Comparison of ENCODE assay signal across 8 cellular contexts in genomic region chr12:44812062-44812461, GRCh38.
DNase-seq lines count a peak whose midpoint lies in the region; ATAC-seq, FAIRE-seq and TF ChIP-seq lines count a peak whose summit lies in the region.

No MANE protein-coding gene starts in this region.

- FAIRE-seq in GM18507 (lab: Jason Lieb, UNC), result peak; percentile 68

- peak; percentile 24 for TF ChIP-seq CTCF in C4-2B (conservative IDR thresholded peaks at IDR 0.05)
- peak; percentile 11 for TF ChIP-seq CTCF in NB4 (IDR thresholded peaks at IDR 0.05; ENCODE audit: low read depth, low read length)
- TF ChIP-seq CTCF in left ventricle myocardium inferior (IDR thresholded peaks at IDR 0.05; ENCODE audit: borderline replicate concordance), result no peak

- no peaks in the 10 kb centered on the region for H3K9me3 ChIP-seq in left ventricle myocardium inferior (replicated peaks)

- no peaks in the 10 kb centered on the region for H3K9me3 Mint-ChIP-seq in central memory CD8-positive, alpha-beta T cell

- no peak overlapping the region for H3K4me3 Mint-ChIP-seq in central memory CD8-positive, alpha-beta T cell

- H3K4me1 Mint-ChIP-seq in central memory CD8-positive, alpha-beta T cell, result peaks cover 46% of the 10 kb centered on the region

- peak; percentile 80 for ATAC-seq in central memory CD8-positive, alpha-beta T cell (replicated peaks; ENCODE audit: extremely low read depth, poor library complexity, severe bottlenecking)
- ATAC-seq in GM21423 (IDR thresholded peaks at IDR 0.05; ENCODE audit: unreplicated experiment), result no peak
- no peak for ATAC-seq in GM21381 (IDR thresholded peaks at IDR 0.05; ENCODE audit: unreplicated experiment)

- H3K4me3 ChIP-seq in NB4 (ENCODE audit: low read depth, low read length), result no peak overlapping the region
- no peak overlapping the region for H3K4me3 ChIP-seq in left ventricle myocardium inferior

- H3K27ac ChIP-seq in C4-2B (no peak overlapping the region), left ventricle myocardium inferior (replicated peaks) (no peak overlapping the region)

- peaks cover 3% of the 10 kb centered on the region for H3K36me3 Mint-ChIP-seq in central memory CD8-positive, alpha-beta T cell (ENCODE audit: insufficient read depth)

- H3K4me1 ChIP-seq in left ventricle myocardium inferior, result no peaks in the 10 kb centered on the region

- TF ChIP-seq POLR2A in NB4 (IDR thresholded peaks at IDR 0.05; ENCODE audit: extremely low read depth, insufficient read length), result no peak

- DNase-seq in GM18507 (ENCODE audit: extremely low spot score, insufficient read length, low read depth), result no peak
- peak; percentile 35 for DNase-seq in NB4 (ENCODE audit: low read depth)
- peak in 1 of 2 donors; percentile 50 for DNase-seq in central memory CD8-positive, alpha-beta T cell (ENCODE audit: low spot score in 2 of 2)
- DNase-seq in DMS79 treated with DMSO at 0.1 percent for 48 hours (lab: John Stamatoyannopoulos, UW), result no peak
- DNase-seq in left ventricle myocardium inferior, result no peak

- H3K27me3 ChIP-seq in left ventricle myocardium inferior (ENCODE audit: low read depth), result no peaks in the 10 kb centered on the region

- intact Hi-C loops in left ventricle myocardium inferior (cut with micrococcal nuclease), result no loop called here

- no peaks in the 10 kb centered on the region for H3K27me3 Mint-ChIP-seq in central memory CD8-positive, alpha-beta T cell

- peak overlapping the region; percentile 24 for H3K27ac Mint-ChIP-seq in central memory CD8-positive, alpha-beta T cell (ENCODE audit: low read depth)

- no peaks in the 10 kb centered on the region for H3K36me3 ChIP-seq in left ventricle myocardium inferior
